Comparison of ENCODE assay signal across 1 cellular context in genomic region chr7:24075426-24075810, GRCh38.
TF ChIP-seq lines count a peak whose summit lies in the region.

No MANE protein-coding gene starts in this region.

TF ChIP-seq in GM23338, 12 proteins besides CTCF, POLR2A, EP300 and RAD21 (continued from another document):
- no peak for TF ChIP-seq ZNF462 (CRISPR knock-in tag; IDR thresholded peaks at IDR 0.05)
- no peak for TF ChIP-seq ZNF331 (CRISPR knock-in tag; IDR thresholded peaks at IDR 0.05; ENCODE audit: low read depth)
- TF ChIP-seq JUNB (IDR thresholded peaks at IDR 0.05; ENCODE audit: unreplicated experiment), result no peak
